ENCODE assay signal across 15 cellular contexts in genomic region chr3:168885028-168885427, GRCh38.
DNase-seq lines count a peak whose midpoint lies in the region; ATAC-seq and TF ChIP-seq lines count a peak whose summit lies in the region.
"Had no signal": no experiment of that assay in that cellular context is flagged by ENCODE, and none has a peak within 500 bp of the region (broad histone marks: within the 10 kb centered on the region; RNA-seq: fewer than 3 reads in every experiment).

No MANE protein-coding gene starts in this region.

- no peak for TF ChIP-seq CTCF in astrocyte of the spinal cord (IDR thresholded peaks at IDR 0.05; ENCODE audit: low read depth, low read length)
- TF ChIP-seq CTCF in heart left ventricle (IDR thresholded peaks at IDR 0.05), result no peak

- no peaks in the 10 kb centered on the region for H3K27me3 Mint-ChIP-seq in activated T-cell treated with anti-CD3 and anti-CD28 coated beads, Interleukin-2, amount 50 U/mL, for 72 hours (ENCODE audit: low read depth)
- H3K27me3 Mint-ChIP-seq: activated naive CD8-positive, alpha-beta T cell; naive thymus-derived CD4-positive, alpha-beta T cell had no signal

- H3K36me3 Mint-ChIP-seq in activated T-cell treated with anti-CD3 and anti-CD28 coated beads, Interleukin-2, amount 50 U/mL, for 72 hours (ENCODE audit: insufficient read depth in 2 of 2), result no peaks in the 10 kb centered on the region
- H3K36me3 Mint-ChIP-seq: activated naive CD8-positive, alpha-beta T cell; naive thymus-derived CD4-positive, alpha-beta T cell had no signal

- no peak overlapping the region for H3K27ac Mint-ChIP-seq in activated T-cell treated with anti-CD3 and anti-CD28 coated beads, Interleukin-2, amount 50 U/mL, for 72 hours
- H3K27ac Mint-ChIP-seq: activated naive CD8-positive, alpha-beta T cell; naive thymus-derived CD4-positive, alpha-beta T cell had no signal

- peak overlapping the region; percentile 75 for H2AFZ ChIP-seq in ACC112 (ENCODE audit: low read length, unreplicated experiment)

- H3K9me3 ChIP-seq in heart left ventricle, result no peaks in the 10 kb centered on the region
- H3K9me3 ChIP-seq: tibial nerve had no signal

- DNase-seq in HS-27A (ENCODE audit: low read depth), result peak; percentile 64
- peak; percentile 92 for DNase-seq in astrocyte of the spinal cord (ENCODE audit: low read depth, low spot score)
- DNase-seq in iris pigment epithelial cell (ENCODE audit: low read depth), result peak; percentile 18
- no peak for DNase-seq in heart left ventricle
- DNase-seq in activated T-cell treated with anti-CD3 and anti-CD28 coated beads, Interleukin-2, amount 50 U/mL, for 72 hours, result no peak
- DNase-seq: activated CD4-positive, alpha-beta T cell treated with anti-CD3 and anti-CD28 coated beads for 48 hours; naive thymus-derived CD4-positive, alpha-beta T cell; NCI-H2171; SHP77 treated with DMSO at 0.1 percent for 48 hours; stimulated activated CD4-positive, alpha-beta T cell treated with anti-CD3 and anti-CD28 coated beads, Interleukin-1b, Interleukin-23, amount 100 ng/mL, for 48 hours had no signal

- no peaks in the 10 kb centered on the region for H3K4me1 Mint-ChIP-seq in activated T-cell treated with anti-CD3 and anti-CD28 coated beads, Interleukin-2, amount 50 U/mL, for 72 hours (ENCODE audit: low read depth)
- H3K4me1 Mint-ChIP-seq: naive thymus-derived CD4-positive, alpha-beta T cell had no signal

- no peak for TF ChIP-seq POLR2A in heart left ventricle (IDR thresholded peaks at IDR 0.05)

- H3K4me1 ChIP-seq in ACC112 (ENCODE audit: control insufficient read depth, insufficient read depth, low read length, unreplicated experiment), result peaks cover 42% of the 10 kb centered on the region
- peaks cover 0 to 24% (median 7%) of the 10 kb centered on the region in 12 donors for H3K4me1 ChIP-seq in heart left ventricle

- in situ Hi-C loops in astrocyte of the spinal cord (cut with HindIII; ENCODE audit: low sequenced_read_pairs), result no loop called here

- 72 to 80% (median 74%) methylated on average over 2 of the region's 2 CpGs for WGBS in heart left ventricle, 4 donors

- H3K27ac ChIP-seq in ACC112 (ENCODE audit: low read depth, low read length) (peak overlapping the region; percentile 82), heart left ventricle (no peak overlapping the region)
- H3K27ac ChIP-seq: tibial nerve had no signal

- H3K36me3 ChIP-seq in ACC112 (ENCODE audit: insufficient read depth, low read length), result no peaks in the 10 kb centered on the region
- no peaks in the 10 kb centered on the region for H3K36me3 ChIP-seq in heart left ventricle
- H3K36me3 ChIP-seq: tibial nerve had no signal

- intact Hi-C loops in heart left ventricle (cut with DNase I), result no loop called here

- no peaks in the 10 kb centered on the region for H3K9me3 Mint-ChIP-seq in activated T-cell treated with anti-CD3 and anti-CD28 coated beads, Interleukin-2, amount 50 U/mL, for 72 hours
- H3K9me3 Mint-ChIP-seq: naive thymus-derived CD4-positive, alpha-beta T cell had no signal

- H3K27me3 ChIP-seq in ACC112 (ENCODE audit: insufficient read depth, low read length) (no peaks in the 10 kb centered on the region), heart left ventricle (no peaks in the 10 kb centered on the region)
- H3K27me3 ChIP-seq: tibial nerve had no signal

- H3K4me3 ChIP-seq in ACC112 (ENCODE audit: low read depth, low read length) (peak overlapping the region; percentile 3; the same call in 1 of the 2 replicates), astrocyte of the spinal cord (ENCODE audit: low read depth, low read length) (no peak overlapping the region), heart left ventricle (no peak overlapping the region)
- H3K4me3 ChIP-seq: tibial nerve had no signal

- no peak overlapping the region for H3K4me3 Mint-ChIP-seq in activated T-cell treated with anti-CD3 and anti-CD28 coated beads, Interleukin-2, amount 50 U/mL, for 72 hours
- H3K4me3 Mint-ChIP-seq: activated naive CD8-positive, alpha-beta T cell; naive thymus-derived CD4-positive, alpha-beta T cell had no signal

- H3K79me2 ChIP-seq in ACC112 (ENCODE audit: control insufficient read depth, insufficient read depth, low read length, unreplicated experiment), result no peaks in the 10 kb centered on the region

- ATAC-seq in heart left ventricle (no peak), HG03097 (IDR thresholded peaks at IDR 0.05; ENCODE audit: low FRiP score, unreplicated experiment) (no peak), HG03095 (IDR thresholded peaks at IDR 0.05; ENCODE audit: unreplicated experiment) (no peak)
- no peak for ATAC-seq in activated T-cell treated with anti-CD3 and anti-CD28 coated beads, Interleukin-2, amount 50 U/mL, for 72 hours (replicated peaks in 1 of 2)
- ATAC-seq: naive thymus-derived CD4-positive, alpha-beta T cell had no signal

Comparison
In these comparisons a context has a peak if more than half of its experiments do, and no peak if none do; other contexts are left out.
1. DNase-seq: peak in HS-27A (single experiment), astrocyte of the spinal cord (single experiment) and iris pigment epithelial cell (single experiment); none in heart left ventricle (0 of 5) and activated T-cell treated with anti-CD3 and anti-CD28 coated beads, Interleukin-2, amount 50 U/mL, for 72 hours (0 of 2).